9 cellular contexts compared by ENCODE assay signal in genomic region chr14:88825503-88825902, GRCh38. TPM values are rescaled to one million over a fixed set of nuclear protein-coding genes. Genes with fewer than 3 reads are reported as not detected.
DNase-seq lines count a peak whose midpoint lies in the region; ATAC-seq and TF ChIP-seq lines count a peak whose summit lies in the region.
"Had no signal": no experiment of that assay in that cellular context is flagged by ENCODE, and none has a peak within 500 bp of the region (broad histone marks: within the 10 kb centered on the region; RNA-seq: fewer than 3 reads in every experiment).

No MANE protein-coding gene starts in this region.

- H3K9me3 ChIP-seq in GM23248 (ENCODE audit: low read depth): no peaks in the 10 kb centered on the region
- no peaks in the 10 kb centered on the region for H3K9me3 ChIP-seq in PC-3 (ENCODE audit: low read length)

- H3K36me3 Mint-ChIP-seq in endothelial cell (ENCODE audit: low read depth, unreplicated experiment) (no peaks in the 10 kb centered on the region), progenitor cell of endocrine pancreas (ENCODE audit: insufficient read depth) (no peaks in the 10 kb centered on the region)

- peaks cover 20% of the 10 kb centered on the region for H3K4me1 Mint-ChIP-seq in endothelial cell (ENCODE audit: unreplicated experiment)
- peaks cover 29% of the 10 kb centered on the region for H3K4me1 Mint-ChIP-seq in progenitor cell of endocrine pancreas (ENCODE audit: low read depth)

- H3K27me3 ChIP-seq in GM23248 (replicated peaks; ENCODE audit: insufficient read depth) (no peaks in the 10 kb centered on the region), PC-3 (ENCODE audit: low read length) (no peaks in the 10 kb centered on the region)

- ATAC-seq in PC-3: no peak
- ATAC-seq in HG03342 (IDR thresholded peaks at IDR 0.05; ENCODE audit: unreplicated experiment): no peak
- ATAC-seq in HG03565 (IDR thresholded peaks at IDR 0.05; ENCODE audit: unreplicated experiment): no peak

- H3K4me3 ChIP-seq in GM23248: peak overlapping the region; percentile 92
- H3K4me3 ChIP-seq in PC-3 (ENCODE audit: low read length): peak overlapping the region; percentile 86

- DNase-seq in GM23248 (no peak), PC-3 (no peak), endothelial cell (ENCODE audit: low spot score) (no peak), progenitor cell of endocrine pancreas (ENCODE audit: low spot score, unreplicated experiment) (no peak), NCI-H526 (lab: John Stamatoyannopoulos, UW) (no peak)
- no peak for DNase-seq in stimulated activated CD8-positive, alpha-beta memory T cell treated with anti-CD3 and anti-CD28 coated beads, Interleukin-4, amount 100 ng/mL, for 48 hours
- DNase-seq: activated CD4-positive, alpha-beta T cell treated with anti-CD3 and anti-CD28 coated beads for 4 hours had no signal

- H3K4me3 Mint-ChIP-seq in endothelial cell (ENCODE audit: unreplicated experiment) (peak overlapping the region; percentile 91), progenitor cell of endocrine pancreas (ENCODE audit: low read depth) (peak overlapping the region; percentile 92)

- H3K36me3 ChIP-seq in GM23248 (ENCODE audit: low read depth) (no peaks in the 10 kb centered on the region), PC-3 (ENCODE audit: low read depth, low read length) (no peaks in the 10 kb centered on the region)

- H3K4me2 ChIP-seq in GM23248 (ENCODE audit: unreplicated experiment): peak overlapping the region; percentile 92
- peak overlapping the region; percentile 88 for H3K4me2 ChIP-seq in PC-3 (ENCODE audit: low read length)

- intact Hi-C loops in PC-3 (cut with micrococcal nuclease): no loop called here

- H3K27ac ChIP-seq in GM23248 (peak overlapping the region; percentile 93), PC-3 (ENCODE audit: low read length) (no peak overlapping the region)

- peaks cover 3% of the 10 kb centered on the region for H3K27me3 Mint-ChIP-seq in endothelial cell (ENCODE audit: unreplicated experiment)
- H3K27me3 Mint-ChIP-seq in progenitor cell of endocrine pancreas: no peaks in the 10 kb centered on the region

- POLR2A ChIA-PET in PC-3 (lab: Charles Lee; ENCODE audit: unreplicated experiment): interaction anchor here (0.7 kb wide), 1 partner anchor 9 kb away, joined by 4 read pairs; no protein-coding TSS in a partner anchor

- H2AFZ ChIP-seq in GM23248 (peak overlapping the region; percentile 99), PC-3 (ENCODE audit: low read length) (peak overlapping the region; percentile 99; the same call in 1 of the 2 replicates)

- H3K27ac Mint-ChIP-seq in endothelial cell (ENCODE audit: unreplicated experiment): peak overlapping the region; percentile 87
- H3K27ac Mint-ChIP-seq in progenitor cell of endocrine pancreas: peak overlapping the region; percentile 100

- H4K20me1 ChIP-seq in GM23248 (ENCODE audit: insufficient read depth) (no peaks in the 10 kb centered on the region), PC-3 (ENCODE audit: low read length) (no peaks in the 10 kb centered on the region)

- H3K4me1 ChIP-seq in GM23248 (ENCODE audit: insufficient read depth) (peaks cover 29% of the 10 kb centered on the region), PC-3 (ENCODE audit: insufficient read depth, low read length) (peaks cover 24% of the 10 kb centered on the region)

- TF ChIP-seq CTCF in PC-3 (conservative IDR thresholded peaks at IDR 0.05; ENCODE audit: low read depth, low read length): no peak
- TF ChIP-seq CTCF in endothelial cell (IDR thresholded peaks at IDR 0.05; ENCODE audit: unreplicated experiment): no peak
- no peak for TF ChIP-seq CTCF in progenitor cell of endocrine pancreas (IDR thresholded peaks at IDR 0.05; ENCODE audit: unreplicated experiment)

- H3K9me3 Mint-ChIP-seq in endothelial cell (ENCODE audit: unreplicated experiment) (no peaks in the 10 kb centered on the region), progenitor cell of endocrine pancreas (ENCODE audit: low read depth) (no peaks in the 10 kb centered on the region)

- H3F3A ChIP-seq in GM23248 (ENCODE audit: insufficient read depth) (peaks cover 8% of the 10 kb centered on the region; the same call in 1 of the 2 replicates), PC-3 (ENCODE audit: low read length, unreplicated experiment) (no peaks in the 10 kb centered on the region)

- 96 to 99% methylated on average over 9 of the region's 9 CpGs for WGBS in GM23248 (ENCODE audit: low coverage in 1 of 2, low lambda C conversion rate in 2 of 2, missing lambda C conversion rate in 2 of 2), 2 experiments

- peak overlapping the region; percentile 94 for H3K9ac ChIP-seq in GM23248
- H3K9ac ChIP-seq in PC-3 (ENCODE audit: low read length): peak overlapping the region; percentile 81; the same call in 1 of the 2 replicates

- H3K79me2 ChIP-seq in GM23248 (ENCODE audit: insufficient read depth) (peaks cover 58% of the 10 kb centered on the region), PC-3 (ENCODE audit: low read length) (peaks cover 34% of the 10 kb centered on the region)

- H3K9me2 ChIP-seq in GM23248 (ENCODE audit: insufficient read depth) (no peaks in the 10 kb centered on the region), PC-3 (replicated peaks; ENCODE audit: low read length) (no peaks in the 10 kb centered on the region)

- BruUV-seq in PC-3 (replicated peaks; lab: Mats Ljungman, UMichigan): no TSS peak

- in situ Hi-C loops in GM23248 (cut with MboI): no loop called here

- CTCF ChIA-PET in PC-3 (lab: Charles Lee): interaction anchor here (0.6 kb wide), 1 partner anchor 97 kb away, joined by 4 read pairs; no protein-coding TSS in a partner anchor

RNA-seq across cellular contexts. Expression of gene TTC8, which starts 1.1 kb away (rescaled TPM):
- 47.7 and 49.4 TPM in 2 replicates for total RNA-seq in GM23248 (2014; rRNA removed; shearing (Covaris generic))
- 37.7 and 38.3 TPM in 2 replicates for polyA plus RNA-seq in GM23248 (2016; fragmentation: Nextera tagmentation; extraction: Ambion mirVana)
- total RNA-seq in PC-3 (2014; rRNA removed) (12.6 and 24.8 TPM in 2 replicates), endothelial cell (ENCODE audit: unreplicated experiment) (10.0 TPM), progenitor cell of endocrine pancreas (29.7 and 30.0 TPM in 2 replicates)

RNA-seq across cellular contexts. Expression of gene EML5, which starts 32.8 kb away (rescaled TPM):
- under 0.01 TPM in 1 of 2 replicates, not detected in the other for total RNA-seq in GM23248 (2014; rRNA removed; shearing (Covaris generic))
- 0.25 TPM in 1 of 2 replicates, not detected in the other for polyA plus RNA-seq in GM23248 (2016; fragmentation: Nextera tagmentation; extraction: Ambion mirVana)
- total RNA-seq in PC-3 (2014; rRNA removed) (0.66 and 0.86 TPM in 2 replicates), endothelial cell (ENCODE audit: unreplicated experiment) (0.13 TPM), progenitor cell of endocrine pancreas (6.0 and 6.1 TPM in 2 replicates)
